Comparison of ENCODE assay signal across 8 cellular contexts in genomic region chr11:19903620-19904069, GRCh38.
A peak's percentile ranks its signal among the peaks of the same experiment; 100 is the strongest.
DNase-seq lines count a peak whose midpoint lies in the region; ATAC-seq and TF ChIP-seq lines count a peak whose summit lies in the region.

No MANE protein-coding gene starts in this region.

- no peak overlapping the region for H3K27ac ChIP-seq in mesenchymal stem cell (ENCODE audit: low read length, poor library complexity, severe bottlenecking)

- no peak overlapping the region for H2BK5ac ChIP-seq in mesenchymal stem cell (ENCODE audit: low read depth, low read length, poor library complexity, severe bottlenecking)

- no peak overlapping the region for H3K27ac Mint-ChIP-seq in Calu3 (ENCODE audit: unreplicated experiment)
- no peak overlapping the region for H3K27ac Mint-ChIP-seq in stimulated activated memory B cell treated with anti-CD40 and anti-IgM and Interleukin-4, amounts not matched to agents 10 μg/mL and 1 μg/mL and 100 μg/mL, for 72 hours

- H3K4me3 Mint-ChIP-seq in Calu3 (ENCODE audit: low read depth, unreplicated experiment): no peak overlapping the region
- no peak overlapping the region for H3K4me3 Mint-ChIP-seq in stimulated activated memory B cell treated with anti-CD40 and anti-IgM and Interleukin-4, amounts not matched to agents 10 μg/mL and 1 μg/mL and 100 μg/mL, for 72 hours

- H3K36me3 Mint-ChIP-seq in Calu3 (ENCODE audit: insufficient read depth, unreplicated experiment): peaks cover 5% of the 10 kb centered on the region
- H3K36me3 Mint-ChIP-seq in stimulated activated memory B cell treated with anti-CD40 and anti-IgM and Interleukin-4, amounts not matched to agents 10 μg/mL and 1 μg/mL and 100 μg/mL, for 72 hours: no peaks in the 10 kb centered on the region

- H2BK12ac ChIP-seq in mesenchymal stem cell (ENCODE audit: low read length in 2 of 2): peak overlapping the region in 1 of 2 experiments; percentile 3

- CTCF ChIA-PET in Calu3 (lab: Charles Lee): interaction anchor here (0.6 to 1.9 kb wide), 21 partner anchors 9 to 659 kb away, joined by 3 to 11 read pairs (median 3); no protein-coding TSS in a partner anchor

- H3K27me3 ChIP-seq in mesenchymal stem cell (ENCODE audit: control insufficient read depth in 1 of 2, insufficient read depth in 1 of 2, low read length in 2 of 2): no peaks in the 10 kb centered on the region

- H4K91ac ChIP-seq in mesenchymal stem cell (ENCODE audit: low read length): no peak overlapping the region

- no peaks in the 10 kb centered on the region for H3K27me3 Mint-ChIP-seq in Calu3 (ENCODE audit: unreplicated experiment)
- H3K27me3 Mint-ChIP-seq in stimulated activated memory B cell treated with anti-CD40 and anti-IgM and Interleukin-4, amounts not matched to agents 10 μg/mL and 1 μg/mL and 100 μg/mL, for 72 hours: no peaks in the 10 kb centered on the region

- H2BK15ac ChIP-seq in mesenchymal stem cell (ENCODE audit: low read depth, poor library complexity, severe bottlenecking): no peak overlapping the region

- H3K9ac ChIP-seq in mesenchymal stem cell (ENCODE audit: low read length): peak overlapping the region; percentile 7

- H3K9me3 Mint-ChIP-seq in Calu3 (ENCODE audit: low read depth, unreplicated experiment): no peaks in the 10 kb centered on the region
- H3K9me3 Mint-ChIP-seq in stimulated activated memory B cell treated with anti-CD40 and anti-IgM and Interleukin-4, amounts not matched to agents 10 μg/mL and 1 μg/mL and 100 μg/mL, for 72 hours: no peaks in the 10 kb centered on the region

- H4K8ac ChIP-seq in mesenchymal stem cell (ENCODE audit: low read length): no peak overlapping the region

- no TSS peak for BruUV-seq in Calu3 (replicated peaks; lab: Mats Ljungman, UMichigan)

- 83% methylated on average over 1 of the region's 1 CpG for WGBS in mesenchymal stem cell

- no peak overlapping the region for H3K23ac ChIP-seq in mesenchymal stem cell (ENCODE audit: low read length in 2 of 2)

- no peak overlapping the region for H3K18ac ChIP-seq in mesenchymal stem cell (ENCODE audit: low read depth in 1 of 2, low read length in 2 of 2)

- no peak overlapping the region for H3K4ac ChIP-seq in mesenchymal stem cell (ENCODE audit: low read depth in 1 of 2, low read length in 2 of 2)

- no peak overlapping the region for H2AFZ ChIP-seq in mesenchymal stem cell (ENCODE audit: low read depth, low read length)

- H3K4me1 Mint-ChIP-seq in Calu3 (ENCODE audit: low read depth, unreplicated experiment): peaks cover 9% of the 10 kb centered on the region
- no peaks in the 10 kb centered on the region for H3K4me1 Mint-ChIP-seq in stimulated activated memory B cell treated with anti-CD40 and anti-IgM and Interleukin-4, amounts not matched to agents 10 μg/mL and 1 μg/mL and 100 μg/mL, for 72 hours

- peak; percentile 81 for DNase-seq in Calu3
- peak; percentile 59 for DNase-seq in HCEC 1CT
- DNase-seq in NCI-H2171 treated with DMSO at 0.1 percent for 48 hours (lab: John Stamatoyannopoulos, UW): peak; percentile 76
- peak; percentile 11 to 28 for DNase-seq in activated CD4-positive, alpha-beta T cell treated with anti-CD3 and anti-CD28 coated beads for 4 hours
- DNase-seq in effector CD4-positive, alpha-beta T cell: peak; percentile 19
- peak; percentile 79 for DNase-seq in mesenchymal stem cell

- H2AK5ac ChIP-seq in mesenchymal stem cell (ENCODE audit: low read length, severe bottlenecking): no peak overlapping the region

- no peaks in the 10 kb centered on the region for H3K9me3 ChIP-seq in mesenchymal stem cell (ENCODE audit: control insufficient read depth, low read length)

- peak; percentile 47 for ATAC-seq in stimulated activated memory B cell treated with anti-CD40 and anti-IgM and Interleukin-4, amounts not matched to agents 10 μg/mL and 1 μg/mL and 100 μg/mL, for 72 hours
- no peak for ATAC-seq in HG02840 (IDR thresholded peaks at IDR 0.05; ENCODE audit: low FRiP score, unreplicated experiment)

- peaks cover 2 to 88% of the 10 kb centered on the region in 2 experiments for H3K36me3 ChIP-seq in mesenchymal stem cell (ENCODE audit: control insufficient read depth in 1 of 2, insufficient read depth in 2 of 2, low read depth in 1 of 2, low read length in 2 of 2)

- no peak overlapping the region for H3K4me2 ChIP-seq in mesenchymal stem cell (ENCODE audit: low read length, poor library complexity, severe bottlenecking)

- H3K14ac ChIP-seq in mesenchymal stem cell (ENCODE audit: low read length in 2 of 2): no peak overlapping the region

- H3K4me1 ChIP-seq in mesenchymal stem cell (ENCODE audit: control insufficient read depth, insufficient read depth, low read depth, low read length): no peaks in the 10 kb centered on the region

- no peak overlapping the region for H2BK120ac ChIP-seq in mesenchymal stem cell (ENCODE audit: low read depth, low read length)

- peak; percentile 68 for TF ChIP-seq CTCF in Calu3 (IDR thresholded peaks at IDR 0.05; ENCODE audit: unreplicated experiment)

- no peak overlapping the region for H3K4me3 ChIP-seq in mesenchymal stem cell (ENCODE audit: insufficient read depth in 1 of 2, low read depth in 1 of 2, low read length in 2 of 2)

- H3K79me1 ChIP-seq in mesenchymal stem cell (replicated peaks; ENCODE audit: low read length, poor library complexity, severe bottlenecking): peaks cover 8% of the 10 kb centered on the region

- intact Hi-C loops in Calu3 (cut with micrococcal nuclease; ENCODE audit: unreplicated experiment): loop anchor here (1.0 to 5.0 kb wide), 4 partner anchors 100 to 346 kb away; no protein-coding TSS in a partner anchor

Comparison
In these comparisons a context has a peak if more than half of its experiments do, and no peak if none do; other contexts are left out.
1. DNase-seq: peak in every context shown above with its lines; median percentile 81 in Calu3; 79 in mesenchymal stem cell; 76 in NCI-H2171 treated with DMSO at 0.1 percent for 48 hours; 59 in HCEC 1CT; 20 in activated CD4-positive, alpha-beta T cell treated with anti-CD3 and anti-CD28 coated beads for 4 hours; 19 in effector CD4-positive, alpha-beta T cell.